Comparison of ENCODE assay signal across 9 cellular contexts in the genomic region with DNA sequence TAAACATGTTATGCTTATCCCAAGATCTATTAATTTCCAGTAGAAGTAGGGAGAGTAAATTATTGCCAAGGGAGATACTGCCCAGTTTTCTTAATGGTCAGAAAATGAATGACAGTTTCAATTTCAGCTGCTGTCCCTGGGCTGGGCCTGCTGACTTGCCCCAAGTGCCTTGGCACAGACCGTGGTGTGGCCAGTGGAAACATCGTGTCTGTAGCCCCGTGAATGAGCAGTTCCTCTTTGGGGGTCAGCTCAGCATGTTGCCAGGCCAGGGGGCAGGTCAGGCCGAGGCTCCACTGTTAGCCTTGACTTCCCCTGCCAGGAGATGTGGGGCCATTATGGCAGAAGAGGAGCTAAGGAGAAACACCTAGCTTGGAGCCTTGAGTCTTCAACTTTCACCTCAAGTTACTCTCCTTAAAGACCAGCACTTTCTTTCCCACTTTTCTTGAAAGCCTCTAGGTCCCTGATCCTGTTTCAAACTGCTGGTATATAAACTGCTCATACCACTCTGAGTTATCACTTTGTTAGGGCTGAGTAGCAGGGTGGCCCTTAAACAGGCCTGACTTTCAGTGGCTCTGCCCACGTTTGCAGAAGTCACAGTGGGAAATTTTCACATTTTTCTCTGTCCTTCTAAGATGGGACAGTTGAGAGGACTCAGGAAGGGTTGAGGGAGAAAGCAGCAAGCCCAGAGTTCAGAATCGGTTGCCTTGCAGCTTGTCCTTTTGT.
DNase-seq lines count a peak whose midpoint lies in the region; ATAC-seq, FAIRE-seq and TF ChIP-seq lines count a peak whose summit lies in the region.
"Had no signal": no experiment of that assay in that cellular context is flagged by ENCODE, and none has a peak within 500 bp of the region (broad histone marks: within the 10 kb centered on the region; RNA-seq: fewer than 3 reads in every experiment).

No MANE protein-coding gene starts in this region.

- H3K9me3 ChIP-seq in Panc1 (ENCODE audit: control insufficient read depth, insufficient read depth, low read depth, low read length) (no peaks in the 10 kb centered on the region), psoas muscle (no peaks in the 10 kb centered on the region)
- H3K9me3 ChIP-seq: MG63 had no signal

- TF ChIP-seq POLR2A in GM12891 (IDR thresholded peaks at IDR 0.05; ENCODE audit: low read depth, low read length): no peak

- ATAC-seq in Panc1 (peak; percentile 65), psoas muscle (peak in 3 of 4 donors; percentile 37 to 56 (median 53)), GM19395 (IDR thresholded peaks at IDR 0.05; ENCODE audit: unreplicated experiment) (no peak)

- WGBS in psoas muscle, 3 donors: 40 to 48% (median 43%) methylated on average over 6 of the region's 6 CpGs

- FAIRE-seq in GM12891 (lab: Jason Lieb, UNC): peak; percentile 67

- in situ Hi-C loops in Panc1 (cut with HindIII; ENCODE audit: low pct_unique_long_range_greater_than_20kb, low sequenced_read_pairs): no loop called here

- no peak for TF ChIP-seq CTCF in Panc1 (IDR thresholded peaks at IDR 0.05)
- no peak for TF ChIP-seq CTCF in dorsolateral prefrontal cortex (IDR thresholded peaks at IDR 0.05 in 54 of 56, conservative IDR thresholded peaks at IDR 0.05 in 2 of 56; ENCODE audit: low read depth in 1 of 56, partially characterized antibody in 56 of 56)
- no peak for TF ChIP-seq CTCF in psoas muscle (IDR thresholded peaks at IDR 0.05)

- BruUV-seq in Panc1 (replicated peaks; lab: Mats Ljungman, UMichigan): no TSS peak

- H3K4me3 ChIP-seq in Panc1 (ENCODE audit: low read depth in 2 of 2, low read length in 2 of 2) (no peak overlapping the region), dorsolateral prefrontal cortex (no peak overlapping the region), psoas muscle (no peak overlapping the region)
- H3K4me3 ChIP-seq: MG63 had no signal

- H3K4me1 ChIP-seq in Panc1 (ENCODE audit: control insufficient read depth, insufficient read depth, low read length) (peaks cover 7% of the 10 kb centered on the region; the same call in 1 of the 2 replicates), psoas muscle (peaks cover 45% of the 10 kb centered on the region)

- no peaks in the 10 kb centered on the region for H3K36me3 ChIP-seq in Panc1 (ENCODE audit: control insufficient read depth, insufficient read depth, low read length)
- H3K36me3 ChIP-seq in psoas muscle (ENCODE audit: insufficient read depth in 1 of 2, low read depth in 1 of 2): no peaks in the 10 kb centered on the region
- H3K36me3 ChIP-seq: MG63 had no signal

- DNase-seq in GM12891 (ENCODE audit: insufficient read length, low spot score) (no peak), Panc1 (ENCODE audit: low read depth, low spot score) (no peak), dorsolateral prefrontal cortex (no peak), psoas muscle (peak in 1 of 2 donors; percentile 63), AML-193 (lab: John Stamatoyannopoulos, UW) (no peak), HPDE6-E6E7 (ENCODE audit: extremely low spot score) (no peak)
- no peak for DNase-seq in activated CD8-positive, alpha-beta memory T cell treated with anti-CD3 and anti-CD28 coated beads for 24 hours

- no peak overlapping the region for H3K27ac ChIP-seq in Panc1 (ENCODE audit: low read length)
- peak overlapping the region in 48 of 59 donors; percentile 1 to 94 (median 40) for H3K27ac ChIP-seq in dorsolateral prefrontal cortex
- peak overlapping the region; percentile 25 for H3K27ac ChIP-seq in psoas muscle

- POLR2A ChIA-PET in Panc1 (lab: Charles Lee): no interaction called here

- no peaks in the 10 kb centered on the region for H3K27me3 ChIP-seq in Panc1 (ENCODE audit: control insufficient read depth, insufficient read depth, low read length)
- no peaks in the 10 kb centered on the region for H3K27me3 ChIP-seq in dorsolateral prefrontal cortex
- no peaks in the 10 kb centered on the region for H3K27me3 ChIP-seq in psoas muscle (ENCODE audit: insufficient read depth in 3 of 3, low read length in 2 of 3)
- H3K27me3 ChIP-seq: MG63 had no signal

- CTCF ChIA-PET in Panc1 (lab: Charles Lee): interaction anchor here (0.6 kb wide), 1 partner anchor 136 kb away, joined by 3 read pairs; no protein-coding TSS in a partner anchor

- intact Hi-C loops in Panc1 (cut with micrococcal nuclease; ENCODE audit: unreplicated experiment) (no loop called here), dorsolateral prefrontal cortex (cut with DNase I) (loop anchor here (5.0 kb wide), 1 partner anchor 72 kb away; the partner anchor contains the start of gene SUSD6 (in 2 of the 2)), psoas muscle (cut with DNase I) (no loop called here)

TF ChIP-seq in GM12891, 5 proteins besides CTCF, POLR2A, EP300 and RAD21:
- TF ChIP-seq SPI1 (IDR thresholded peaks at IDR 0.05; ENCODE audit: low read depth, low read length): peak; percentile 58; the same call in 1 of the 2 replicates
- TF ChIP-seq PAX5 (IDR thresholded peaks at IDR 0.05; ENCODE audit: insufficient read depth, low read length, severe bottlenecking): no peak

Comparison
In these comparisons a context has a peak if more than half of its experiments do, and no peak if none do; other contexts are left out.
1. intact Hi-C loops: an anchor here in dorsolateral prefrontal cortex (5.0 kb wide); none called in Panc1 and psoas muscle.